Comparison of ENCODE assay signal across 1 cellular context in the genomic region with DNA sequence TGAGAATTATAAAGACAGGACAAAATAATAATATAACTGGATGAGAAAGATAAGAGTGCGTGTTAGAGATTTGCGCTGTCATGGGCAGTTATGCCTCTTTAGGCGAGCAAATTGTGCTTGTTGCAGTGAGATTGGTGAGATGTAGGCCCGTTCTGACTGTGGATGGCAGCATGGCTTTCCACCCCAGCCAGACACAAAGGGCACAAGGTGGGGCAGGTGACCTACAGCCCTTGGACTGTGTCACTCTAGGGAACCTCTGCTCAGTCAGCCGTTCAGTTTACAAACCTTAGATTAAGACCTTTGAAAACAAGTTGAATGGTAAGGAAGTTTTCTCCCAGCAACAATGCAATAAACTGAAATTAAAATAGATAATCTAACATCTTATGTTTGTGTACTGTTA.
TF ChIP-seq lines count a peak whose summit lies in the region.

No MANE protein-coding gene starts in this region.

TF ChIP-seq in H1, 55 proteins besides CTCF, POLR2A, EP300 and RAD21:
- no peak for TF ChIP-seq CHD2 (IDR thresholded peaks at IDR 0.05; ENCODE audit: low read length)
- no peak for TF ChIP-seq FOSL1 (IDR thresholded peaks at IDR 0.05; ENCODE audit: insufficient read depth, low read depth, low read length)
- no peak for TF ChIP-seq EGR1 (IDR thresholded peaks at IDR 0.05; ENCODE audit: borderline replicate concordance, low read depth, low read length)
- no peak for TF ChIP-seq JUND (IDR thresholded peaks at IDR 0.05; ENCODE audit: low read length)
- no peak for TF ChIP-seq RBBP5 (IDR thresholded peaks at IDR 0.05; ENCODE audit: borderline replicate concordance, low read depth, low read length)
- TF ChIP-seq CHD1 (IDR thresholded peaks at IDR 0.05; ENCODE audit: low read depth, low read length) = no peak
- TF ChIP-seq MAFK (IDR thresholded peaks at IDR 0.05; ENCODE audit: low read depth, low read length) = no peak
- no peak for TF ChIP-seq SRF (IDR thresholded peaks at IDR 0.05; ENCODE audit: low read depth, low read length)
- TF ChIP-seq E2F6 (IDR thresholded peaks at IDR 0.05) = no peak
